13 cellular contexts compared by ENCODE assay signal in the genomic region with DNA sequence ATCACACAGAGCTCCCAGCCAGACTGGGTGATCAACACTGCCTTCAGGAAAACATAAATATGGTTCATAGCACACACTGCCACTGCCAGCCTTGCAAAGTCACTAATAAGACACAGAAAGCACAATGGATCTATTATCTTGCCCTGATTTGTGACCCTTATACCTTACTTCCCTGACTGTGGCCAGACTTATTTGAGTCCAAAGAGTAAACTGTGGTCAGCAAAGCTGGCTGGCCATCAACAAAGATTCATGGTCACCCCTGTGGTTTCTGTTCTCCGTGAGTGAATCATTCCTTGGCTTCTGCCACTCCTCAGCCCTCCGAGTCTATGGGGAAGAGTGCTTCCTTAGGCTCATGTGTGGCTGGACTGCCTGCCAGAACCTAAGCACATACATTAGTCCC.
DNase-seq lines count a peak whose midpoint lies in the region; ATAC-seq and TF ChIP-seq lines count a peak whose summit lies in the region.
"Had no signal": no experiment of that assay in that cellular context is flagged by ENCODE, and none has a peak within 500 bp of the region (broad histone marks: within the 10 kb centered on the region; RNA-seq: fewer than 3 reads in every experiment).

No MANE protein-coding gene starts in this region.

- peak; percentile 31 for ATAC-seq in left colon
- ATAC-seq in HG03457 (IDR thresholded peaks at IDR 0.05; ENCODE audit: unreplicated experiment): no peak

- DNase-seq in ACHN (peak; percentile 80), M059J (ENCODE audit: low read depth) (peak; percentile 95), cardiac fibroblast (ENCODE audit: low read depth in 2 of 2) (peak; percentile 87), left colon (no peak), nucleus accumbens (lab: John Stamatoyannopoulos, UW) (no peak), HuH-7 (ENCODE audit: low spot score) (no peak), GM10266 (ENCODE audit: extremely low spot score) (no peak)
- DNase-seq: activated CD4-positive, alpha-beta memory T cell treated with anti-CD3 and anti-CD28 coated beads for 36 hours; AML-193; Kasumi-1 had no signal

- TF ChIP-seq CTCF in cardiac fibroblast (IDR thresholded peaks at IDR 0.05; ENCODE audit: low read depth, low read length): no peak
- no peak for TF ChIP-seq CTCF in GM10266 (IDR thresholded peaks at IDR 0.05; ENCODE audit: control insufficient read depth, insufficient read depth, low read depth, missing control alignments)

- no peak overlapping the region for H3K4me3 ChIP-seq in cardiac fibroblast (replicated peaks in 1 of 2; ENCODE audit: low read depth in 2 of 2, low read length in 2 of 2)
- H3K4me3 ChIP-seq: breast epithelium, thoracic aorta had no signal

- intact Hi-C loops in left colon (cut with DNase I, micrococcal nuclease): loop anchor here in 1 of 2 donors (10.0 kb wide), 1 partner anchor 555 kb away; no protein-coding TSS in a partner anchor

- in situ Hi-C loops in ACHN (cut with HindIII; ENCODE audit: low pct_ligation_motif_present, low pct_unique_long_range_greater_than_20kb, low sequenced_read_pairs): no loop called here

Comparison
In these comparisons a context has a peak if more than half of its experiments do, and no peak if none do; other contexts are left out.
1. DNase-seq: peak in ACHN (single experiment), M059J (single experiment) and cardiac fibroblast (2 of 2); none in left colon (0 of 2), nucleus accumbens (0 of 56), HuH-7 (single experiment) and GM10266 (single experiment).